Comparison of ENCODE assay signal across 10 cellular contexts in the genomic region with DNA sequence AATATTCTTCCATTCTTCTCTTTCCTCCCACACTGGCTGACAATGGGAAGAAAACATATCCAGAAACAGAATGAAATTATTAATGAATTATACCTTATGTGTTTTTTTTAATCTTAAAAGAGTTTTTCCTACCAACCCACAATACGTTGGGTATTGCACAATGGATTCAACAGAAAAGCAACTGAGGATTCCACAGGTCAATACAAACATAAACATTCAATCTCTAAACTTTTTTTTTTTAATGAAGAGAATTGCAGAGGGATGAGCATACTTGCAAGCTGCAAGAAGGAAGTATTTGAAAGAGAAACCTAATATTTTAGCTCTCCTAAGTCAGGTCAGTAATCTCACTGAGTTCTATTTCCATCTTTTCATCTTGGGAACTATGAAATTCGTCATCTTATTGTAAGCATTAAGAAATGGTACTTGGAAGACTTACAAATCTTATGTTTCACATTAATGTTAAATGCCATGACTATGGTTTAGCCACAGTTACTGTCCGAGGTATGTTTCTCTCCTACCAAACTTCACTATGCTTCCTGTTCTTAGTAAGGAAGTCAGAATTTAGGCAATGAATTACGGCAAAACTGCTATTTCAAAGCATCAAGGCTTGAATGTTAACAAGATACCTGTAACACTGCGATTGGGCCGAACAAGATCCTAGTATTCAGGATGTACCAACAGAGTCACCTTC.
A peak's percentile ranks its signal among the peaks of the same experiment; 100 is the strongest.
DNase-seq lines count a peak whose midpoint lies in the region; ATAC-seq and TF ChIP-seq lines count a peak whose summit lies in the region.
"Had no signal": no experiment of that assay in that cellular context is flagged by ENCODE, and none has a peak within 500 bp of the region (broad histone marks: within the 10 kb centered on the region; RNA-seq: fewer than 3 reads in every experiment).

No MANE protein-coding gene starts in this region.

- no peak overlapping the region for H3K4me3 ChIP-seq in skin epidermis

- peak overlapping the region in 13 of 21 experiments; percentile 12 to 92 (median 78) for H3K27ac ChIP-seq in skin epidermis

- H3K4me1 Mint-ChIP-seq in activated CD4-positive, alpha-beta T cell treated with anti-CD3 and anti-CD28 coated beads, Interleukin-2, amount 10 ng/mL, durations not matched to agents 7 days and 5 days: peaks cover 86% of the 10 kb centered on the region
- peaks cover 75% of the 10 kb centered on the region for H3K4me1 Mint-ChIP-seq in brain

- ATAC-seq in HG03354 (IDR thresholded peaks at IDR 0.05; ENCODE audit: poor library complexity, severe bottlenecking, unreplicated experiment) (peak; percentile 34), HG03135 (IDR thresholded peaks at IDR 0.05; ENCODE audit: unreplicated experiment) (no peak)

- H3K36me3 Mint-ChIP-seq in activated CD4-positive, alpha-beta T cell treated with anti-CD3 and anti-CD28 coated beads, Interleukin-2, amount 10 ng/mL, durations not matched to agents 7 days and 5 days (ENCODE audit: low read depth): peaks cover 11% of the 10 kb centered on the region
- H3K36me3 Mint-ChIP-seq in brain: no peaks in the 10 kb centered on the region

- peak overlapping the region; percentile 96 for H3K27ac Mint-ChIP-seq in activated CD4-positive, alpha-beta T cell treated with anti-CD3 and anti-CD28 coated beads, Interleukin-2, amount 10 ng/mL, durations not matched to agents 7 days and 5 days
- peak overlapping the region; percentile 17 to 92 (median 83) for H3K27ac Mint-ChIP-seq in brain

- H3K9me3 Mint-ChIP-seq in activated CD4-positive, alpha-beta T cell treated with anti-CD3 and anti-CD28 coated beads, Interleukin-2, amount 10 ng/mL, durations not matched to agents 7 days and 5 days: no peaks in the 10 kb centered on the region
- no peaks in the 10 kb centered on the region for H3K9me3 Mint-ChIP-seq in brain

- peak overlapping the region; percentile 77 for H3K4me3 Mint-ChIP-seq in activated CD4-positive, alpha-beta T cell treated with anti-CD3 and anti-CD28 coated beads, Interleukin-2, amount 10 ng/mL, durations not matched to agents 7 days and 5 days
- peak overlapping the region in 4 of 5 experiments; percentile 2 to 79 (median 64) for H3K4me3 Mint-ChIP-seq in brain

- no peak for DNase-seq in activated CD4-positive, alpha-beta T cell treated with anti-CD3 and anti-CD28 coated beads, Interleukin-2, amount 10 ng/mL, durations not matched to agents 7 days and 5 days
- DNase-seq in activated CD4-positive, alpha-beta T cell treated with anti-CD3 and anti-CD28 coated beads, Interleukin-2, amount 50 U/mL, for 1 hour: no peak
- no peak for DNase-seq in stimulated activated CD4-positive, alpha-beta T cell treated with anti-CD3 and anti-CD28 coated beads, Interleukin-15, amount 100 ng/mL, for 24 hours
- DNase-seq in NCI-H1417 treated with DMSO at 0.1 percent for 48 hours (lab: John Stamatoyannopoulos, UW): no peak
- DNase-seq: AML-193, SHP77 had no signal

- TF ChIP-seq CTCF in brain (conservative IDR thresholded peaks at IDR 0.05): no peak

- POLR2A ChIA-PET in activated CD4-positive, alpha-beta T cell treated with anti-CD3 and anti-CD28 coated beads, Interleukin-2, amount 10 ng/mL, durations not matched to agents 7 days and 5 days (lab: Charles Lee): no interaction called here

- no peaks in the 10 kb centered on the region for H3K27me3 Mint-ChIP-seq in activated CD4-positive, alpha-beta T cell treated with anti-CD3 and anti-CD28 coated beads, Interleukin-2, amount 10 ng/mL, durations not matched to agents 7 days and 5 days
- peaks cover 4% of the 10 kb centered on the region for H3K27me3 Mint-ChIP-seq in brain

- CTCF ChIA-PET in activated CD4-positive, alpha-beta T cell treated with anti-CD3 and anti-CD28 coated beads, Interleukin-2, amount 10 ng/mL, durations not matched to agents 7 days and 5 days (lab: Charles Lee): interaction anchor here (0.6 to 3.0 kb wide), 5 partner anchors 9 to 22 kb away, joined by 4 to 10 read pairs (median 6); no protein-coding TSS in a partner anchor
